1 cellular context compared by ENCODE assay signal in the genomic region with DNA sequence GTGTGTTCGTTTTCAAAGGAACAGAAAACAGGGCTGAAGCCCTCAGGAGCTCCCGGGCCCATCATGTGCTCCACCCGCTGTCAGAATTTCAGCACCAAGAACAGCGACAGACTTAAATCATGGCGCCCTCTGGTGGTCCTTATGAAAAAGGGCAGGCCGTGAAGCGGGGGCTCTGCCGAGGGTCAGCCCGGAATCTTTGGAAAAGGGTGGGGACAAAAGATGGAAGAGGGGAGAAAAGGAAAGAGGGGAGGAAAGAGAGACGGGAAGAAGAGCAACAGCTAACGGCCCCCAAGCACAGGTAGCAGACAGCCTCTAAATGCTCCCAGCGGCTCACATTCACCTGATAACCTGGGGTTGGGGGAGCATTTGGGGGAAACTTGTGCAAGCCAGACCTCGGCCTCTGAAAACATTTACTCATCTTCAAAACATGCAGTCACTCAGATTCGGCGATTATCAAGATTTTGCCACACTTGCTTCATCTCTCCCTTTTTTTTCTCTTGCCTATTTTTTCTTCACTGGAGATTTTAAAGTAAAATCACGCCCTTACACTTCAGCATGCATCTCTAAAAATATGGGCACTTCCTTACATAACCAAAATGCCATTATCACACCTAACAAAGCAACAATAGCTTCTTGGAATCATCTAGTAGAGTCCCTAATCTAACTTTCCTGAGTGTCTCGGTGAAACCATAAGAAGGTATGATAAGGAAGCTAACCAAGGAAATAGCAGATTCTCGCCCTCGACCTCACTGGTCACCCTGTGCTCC.
TF ChIP-seq lines count a peak whose summit lies in the region.

No MANE protein-coding gene starts in this region.

TF ChIP-seq in H1, 55 proteins besides CTCF, POLR2A, EP300 and RAD21:
- TF ChIP-seq NANOG (IDR thresholded peaks at IDR 0.05; ENCODE audit: insufficient read depth, low read depth, low read length, poor library complexity, severe bottlenecking) (no peak), SP2 (IDR thresholded peaks at IDR 0.05; ENCODE audit: low read length) (no peak), CREB1 (IDR thresholded peaks at IDR 0.05) (peak; percentile 47; the same call in 1 of the 2 replicates), TAF7 (optimal IDR thresholded peaks at IDR 0.05; ENCODE audit: borderline replicate concordance, low read depth, low read length) (peak; percentile 71), HDAC2 (IDR thresholded peaks at IDR 0.05; ENCODE audit: borderline replicate concordance in 1 of 2, low read depth in 2 of 2, low read length in 2 of 2) (peak in 1 of 2 experiments; percentile 84; a peak in 1 of 4 replicates), TAF1 (IDR thresholded peaks at IDR 0.05; ENCODE audit: low read depth, low read length) (0 out of 2 replicates have a peak, but pooled peaks have one; percentile 24), KDM4A (IDR thresholded peaks at IDR 0.05; ENCODE audit: low read depth, low read length, severe bottlenecking) (no peak), SIN3A (conservative IDR thresholded peaks at IDR 0.05 in 1 of 2, IDR thresholded peaks at IDR 0.05 in 1 of 2; ENCODE audit: low read depth in 1 of 2, low read length in 2 of 2) (peak; percentile 98 to 99), CBX5 (IDR thresholded peaks at IDR 0.05; ENCODE audit: low read depth, low read length) (no peak), SAP30 (IDR thresholded peaks at IDR 0.05; ENCODE audit: insufficient read depth, insufficient replicate concordance, low read length) (peak; percentile 93), YY1 (IDR thresholded peaks at IDR 0.05; ENCODE audit: low read depth, low read length) (peak; percentile 53; the same call in 1 of the 2 replicates), ZNF274 (IDR thresholded peaks at IDR 0.05; ENCODE audit: borderline replicate concordance, extremely low read depth, low read length) (no peak), TCF12 (IDR thresholded peaks at IDR 0.05; ENCODE audit: low read depth, low read length) (0 out of 2 replicates have a peak, but pooled peaks have one; percentile 9), POLR2AphosphoS5 (IDR thresholded peaks at IDR 0.05; ENCODE audit: low read depth, low read length) (no peak), GABPA (IDR thresholded peaks at IDR 0.05; ENCODE audit: borderline replicate concordance, insufficient read depth, low read length) (peak; percentile 64; the same call in 1 of the 2 replicates)
- TF ChIP-seq, protein P1, sequence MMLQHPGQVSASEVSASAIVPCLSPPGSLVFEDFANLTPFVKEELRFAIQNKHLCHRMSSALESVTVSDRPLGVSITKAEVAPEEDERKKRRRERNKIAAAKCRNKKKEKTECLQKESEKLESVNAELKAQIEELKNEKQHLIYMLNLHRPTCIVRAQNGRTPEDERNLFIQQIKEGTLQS (IDR thresholded peaks at IDR 0.05; ENCODE audit: insufficient read depth, low read depth, low read length) = peak; percentile 53; the same call in 1 of the 2 replicates
- TF ChIP-seq, protein P2, sequence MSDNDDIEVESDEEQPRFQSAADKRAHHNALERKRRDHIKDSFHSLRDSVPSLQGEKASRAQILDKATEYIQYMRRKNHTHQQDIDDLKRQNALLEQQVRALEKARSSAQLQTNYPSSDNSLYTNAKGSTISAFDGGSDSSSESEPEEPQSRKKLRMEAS (IDR thresholded peaks at IDR 0.05) = peak; percentile 79; the same call in 1 of the 2 replicates
- TF ChIP-seq, protein P3, sequence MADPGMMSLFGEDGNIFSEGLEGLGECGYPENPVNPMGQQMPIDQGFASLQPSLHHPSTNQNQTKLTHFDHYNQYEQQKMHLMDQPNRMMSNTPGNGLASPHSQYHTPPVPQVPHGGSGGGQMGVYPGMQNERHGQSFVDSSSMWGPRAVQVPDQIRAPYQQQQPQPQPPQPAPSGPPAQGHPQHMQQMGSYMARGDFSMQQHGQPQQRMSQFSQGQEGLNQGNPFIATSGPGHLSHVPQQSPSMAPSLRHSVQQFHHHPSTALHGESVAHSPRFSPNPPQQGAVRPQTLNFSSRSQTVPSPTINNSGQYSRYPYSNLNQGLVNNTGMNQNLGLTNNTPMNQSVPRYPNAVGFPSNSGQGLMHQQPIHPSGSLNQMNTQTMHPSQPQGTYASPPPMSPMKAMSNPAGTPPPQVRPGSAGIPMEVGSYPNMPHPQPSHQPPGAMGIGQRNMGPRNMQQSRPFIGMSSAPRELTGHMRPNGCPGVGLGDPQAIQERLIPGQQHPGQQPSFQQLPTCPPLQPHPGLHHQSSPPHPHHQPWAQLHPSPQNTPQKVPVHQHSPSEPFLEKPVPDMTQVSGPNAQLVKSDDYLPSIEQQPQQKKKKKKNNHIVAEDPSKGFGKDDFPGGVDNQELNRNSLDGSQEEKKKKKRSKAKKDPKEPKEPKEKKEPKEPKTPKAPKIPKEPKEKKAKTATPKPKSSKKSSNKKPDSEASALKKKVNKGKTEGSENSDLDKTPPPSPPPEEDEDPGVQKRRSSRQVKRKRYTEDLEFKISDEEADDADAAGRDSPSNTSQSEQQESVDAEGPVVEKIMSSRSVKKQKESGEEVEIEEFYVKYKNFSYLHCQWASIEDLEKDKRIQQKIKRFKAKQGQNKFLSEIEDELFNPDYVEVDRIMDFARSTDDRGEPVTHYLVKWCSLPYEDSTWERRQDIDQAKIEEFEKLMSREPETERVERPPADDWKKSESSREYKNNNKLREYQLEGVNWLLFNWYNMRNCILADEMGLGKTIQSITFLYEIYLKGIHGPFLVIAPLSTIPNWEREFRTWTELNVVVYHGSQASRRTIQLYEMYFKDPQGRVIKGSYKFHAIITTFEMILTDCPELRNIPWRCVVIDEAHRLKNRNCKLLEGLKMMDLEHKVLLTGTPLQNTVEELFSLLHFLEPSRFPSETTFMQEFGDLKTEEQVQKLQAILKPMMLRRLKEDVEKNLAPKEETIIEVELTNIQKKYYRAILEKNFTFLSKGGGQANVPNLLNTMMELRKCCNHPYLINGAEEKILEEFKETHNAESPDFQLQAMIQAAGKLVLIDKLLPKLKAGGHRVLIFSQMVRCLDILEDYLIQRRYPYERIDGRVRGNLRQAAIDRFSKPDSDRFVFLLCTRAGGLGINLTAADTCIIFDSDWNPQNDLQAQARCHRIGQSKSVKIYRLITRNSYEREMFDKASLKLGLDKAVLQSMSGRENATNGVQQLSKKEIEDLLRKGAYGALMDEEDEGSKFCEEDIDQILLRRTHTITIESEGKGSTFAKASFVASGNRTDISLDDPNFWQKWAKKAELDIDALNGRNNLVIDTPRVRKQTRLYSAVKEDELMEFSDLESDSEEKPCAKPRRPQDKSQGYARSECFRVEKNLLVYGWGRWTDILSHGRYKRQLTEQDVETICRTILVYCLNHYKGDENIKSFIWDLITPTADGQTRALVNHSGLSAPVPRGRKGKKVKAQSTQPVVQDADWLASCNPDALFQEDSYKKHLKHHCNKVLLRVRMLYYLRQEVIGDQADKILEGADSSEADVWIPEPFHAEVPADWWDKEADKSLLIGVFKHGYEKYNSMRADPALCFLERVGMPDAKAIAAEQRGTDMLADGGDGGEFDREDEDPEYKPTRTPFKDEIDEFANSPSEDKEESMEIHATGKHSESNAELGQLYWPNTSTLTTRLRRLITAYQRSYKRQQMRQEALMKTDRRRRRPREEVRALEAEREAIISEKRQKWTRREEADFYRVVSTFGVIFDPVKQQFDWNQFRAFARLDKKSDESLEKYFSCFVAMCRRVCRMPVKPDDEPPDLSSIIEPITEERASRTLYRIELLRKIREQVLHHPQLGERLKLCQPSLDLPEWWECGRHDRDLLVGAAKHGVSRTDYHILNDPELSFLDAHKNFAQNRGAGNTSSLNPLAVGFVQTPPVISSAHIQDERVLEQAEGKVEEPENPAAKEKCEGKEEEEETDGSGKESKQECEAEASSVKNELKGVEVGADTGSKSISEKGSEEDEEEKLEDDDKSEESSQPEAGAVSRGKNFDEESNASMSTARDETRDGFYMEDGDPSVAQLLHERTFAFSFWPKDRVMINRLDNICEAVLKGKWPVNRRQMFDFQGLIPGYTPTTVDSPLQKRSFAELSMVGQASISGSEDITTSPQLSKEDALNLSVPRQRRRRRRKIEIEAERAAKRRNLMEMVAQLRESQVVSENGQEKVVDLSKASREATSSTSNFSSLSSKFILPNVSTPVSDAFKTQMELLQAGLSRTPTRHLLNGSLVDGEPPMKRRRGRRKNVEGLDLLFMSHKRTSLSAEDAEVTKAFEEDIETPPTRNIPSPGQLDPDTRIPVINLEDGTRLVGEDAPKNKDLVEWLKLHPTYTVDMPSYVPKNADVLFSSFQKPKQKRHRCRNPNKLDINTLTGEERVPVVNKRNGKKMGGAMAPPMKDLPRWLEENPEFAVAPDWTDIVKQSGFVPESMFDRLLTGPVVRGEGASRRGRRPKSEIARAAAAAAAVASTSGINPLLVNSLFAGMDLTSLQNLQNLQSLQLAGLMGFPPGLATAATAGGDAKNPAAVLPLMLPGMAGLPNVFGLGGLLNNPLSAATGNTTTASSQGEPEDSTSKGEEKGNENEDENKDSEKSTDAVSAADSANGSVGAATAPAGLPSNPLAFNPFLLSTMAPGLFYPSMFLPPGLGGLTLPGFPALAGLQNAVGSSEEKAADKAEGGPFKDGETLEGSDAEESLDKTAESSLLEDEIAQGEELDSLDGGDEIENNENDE (IDR thresholded peaks at IDR 0.05; ENCODE audit: insufficient replicate concordance, low read length) = no peak
- TF ChIP-seq, protein P4, sequence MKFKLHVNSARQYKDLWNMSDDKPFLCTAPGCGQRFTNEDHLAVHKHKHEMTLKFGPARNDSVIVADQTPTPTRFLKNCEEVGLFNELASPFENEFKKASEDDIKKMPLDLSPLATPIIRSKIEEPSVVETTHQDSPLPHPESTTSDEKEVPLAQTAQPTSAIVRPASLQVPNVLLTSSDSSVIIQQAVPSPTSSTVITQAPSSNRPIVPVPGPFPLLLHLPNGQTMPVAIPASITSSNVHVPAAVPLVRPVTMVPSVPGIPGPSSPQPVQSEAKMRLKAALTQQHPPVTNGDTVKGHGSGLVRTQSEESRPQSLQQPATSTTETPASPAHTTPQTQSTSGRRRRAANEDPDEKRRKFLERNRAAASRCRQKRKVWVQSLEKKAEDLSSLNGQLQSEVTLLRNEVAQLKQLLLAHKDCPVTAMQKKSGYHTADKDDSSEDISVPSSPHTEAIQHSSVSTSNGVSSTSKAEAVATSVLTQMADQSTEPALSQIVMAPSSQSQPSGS (IDR thresholded peaks at IDR 0.05; ENCODE audit: low read length) = no peak
